ENCODE assay signal across 15 cellular contexts in genomic region chr18:46060359-46060841, GRCh38. TPM values are rescaled to one million over a fixed set of nuclear protein-coding genes. Genes with fewer than 3 reads are reported as not detected.
DNase-seq lines count a peak whose midpoint lies in the region; ATAC-seq, FAIRE-seq and TF ChIP-seq lines count a peak whose summit lies in the region.
"Had no signal": no experiment of that assay in that cellular context is flagged by ENCODE, and none has a peak within 500 bp of the region (broad histone marks: within the 10 kb centered on the region; RNA-seq: fewer than 3 reads in every experiment).

No MANE protein-coding gene starts in this region.

- no peak overlapping the region for H2BK5ac ChIP-seq in mesenchymal stem cell (ENCODE audit: low read depth, low read length, poor library complexity, severe bottlenecking)

- no peak overlapping the region for H4K91ac ChIP-seq in mesenchymal stem cell (ENCODE audit: low read length)

- no peaks in the 10 kb centered on the region for H3K36me3 Mint-ChIP-seq in GM23338 (ENCODE audit: low read depth)
- H3K36me3 Mint-ChIP-seq: CD8-positive, alpha-beta T cell; IgD-negative memory B cell had no signal

- H3K18ac ChIP-seq in mesenchymal stem cell (ENCODE audit: low read depth in 1 of 2, low read length in 2 of 2): no peak overlapping the region

- H3K27me3 ChIP-seq in GM23338 (ENCODE audit: insufficient read depth) (no peaks in the 10 kb centered on the region), K562 (ENCODE audit: control insufficient read depth in 2 of 2, insufficient read depth in 2 of 2, low read length in 2 of 2) (no peaks in the 10 kb centered on the region), neutrophil (no peaks in the 10 kb centered on the region), brain microvascular endothelial cell (replicated peaks) (no peaks in the 10 kb centered on the region), mesenchymal stem cell (ENCODE audit: control insufficient read depth in 1 of 2, insufficient read depth in 1 of 2, low read length in 2 of 2) (no peaks in the 10 kb centered on the region)

- in situ Hi-C loops in K562 (cut with MboI) (no loop called here), brain microvascular endothelial cell (cut with HindIII; ENCODE audit: low pct_ligation_motif_present, low sequenced_read_pairs) (no loop called here)

- peak; percentile 90 for TF ChIP-seq EP300 in K562 (IDR thresholded peaks at IDR 0.05; ENCODE audit: low read length)

- no peak overlapping the region for H2BK12ac ChIP-seq in mesenchymal stem cell (ENCODE audit: low read length in 2 of 2)

- no peak overlapping the region for H3K27ac Mint-ChIP-seq in GM23338
- H3K27ac Mint-ChIP-seq: B cell; CD8-positive, alpha-beta T cell; IgD-negative memory B cell had no signal

- no peak overlapping the region for H3K4me2 ChIP-seq in GM23338
- H3K4me2 ChIP-seq in K562 (ENCODE audit: insufficient read depth, low read length): peak overlapping the region; percentile 78
- H3K4me2 ChIP-seq in mesenchymal stem cell (ENCODE audit: low read length, poor library complexity, severe bottlenecking): no peak overlapping the region

- no peaks in the 10 kb centered on the region for H3F3A ChIP-seq in GM23338 (replicated peaks; ENCODE audit: low read depth)

- BruUV-seq in K562 (replicated peaks; lab: Mats Ljungman, UMichigan): no TSS peak

- DNase-seq in GM23338 (ENCODE audit: low spot score): no peak
- peak; percentile 33 for DNase-seq in MV-4-11 (lab: John Stamatoyannopoulos, UW)
- DNase-seq in K562 (ENCODE audit: extremely low read depth in 1 of 4, low spot score in 3 of 4): peak; percentile 31 to 84 (median 54)
- no peak for DNase-seq in brain microvascular endothelial cell
- DNase-seq in mesenchymal stem cell: no peak
- DNase-seq: CD8-positive, alpha-beta T cell; H7; NCI-H1092 treated with DMSO at 0.1 percent for 48 hours; NCI-H1694 treated with DMSO at 0.1 percent for 48 hours; NCI-H69 had no signal

- H4K20me1 ChIP-seq in GM23338 (replicated peaks; ENCODE audit: insufficient read depth) (no peaks in the 10 kb centered on the region; the same call in 1 of the 2 replicates), K562 (replicated peaks; ENCODE audit: control insufficient read depth, insufficient read depth, low read length) (no peaks in the 10 kb centered on the region)

- WGBS in K562 (ENCODE audit: insufficient coverage, low coverage, missing lambda C conversion rate): 6% methylated on average over 2 of the region's 3 CpGs
- WGBS in mesenchymal stem cell: 95% methylated on average over 3 of the region's 3 CpGs

- no peaks in the 10 kb centered on the region for H3K9me1 ChIP-seq in K562 (ENCODE audit: control insufficient read depth, insufficient read depth, low read length)

- ATAC-seq in GM23338 (no peak), K562 (peak; percentile 75), HG02840 (IDR thresholded peaks at IDR 0.05; ENCODE audit: low FRiP score, unreplicated experiment) (no peak)
- ATAC-seq: CD8-positive, alpha-beta T cell had no signal

- H3K27me3 Mint-ChIP-seq in GM23338 (ENCODE audit: insufficient read depth, low read depth, poor library complexity): peaks cover 8% of the 10 kb centered on the region
- H3K27me3 Mint-ChIP-seq: B cell had no signal

- TF ChIP-seq RAD21 in K562 (CRISPR knock-in tag; conservative IDR thresholded peaks at IDR 0.05 in 1 of 2, IDR thresholded peaks at IDR 0.05 in 1 of 2): no peak

- H3K9me3 ChIP-seq in K562 (replicated peaks; ENCODE audit: control insufficient read depth, insufficient read depth, low read depth, low read length): no peaks in the 10 kb centered on the region
- H3K9me3 ChIP-seq in neutrophil: no peaks in the 10 kb centered on the region
- no peaks in the 10 kb centered on the region for H3K9me3 ChIP-seq in mesenchymal stem cell (ENCODE audit: control insufficient read depth, low read length)

- H3K79me1 ChIP-seq in mesenchymal stem cell (replicated peaks; ENCODE audit: low read length, poor library complexity, severe bottlenecking): peaks cover 30% of the 10 kb centered on the region

- H3K79me2 ChIP-seq in GM23338 (replicated peaks; ENCODE audit: insufficient read depth): no peaks in the 10 kb centered on the region
- H3K79me2 ChIP-seq in K562 (ENCODE audit: control insufficient read depth, insufficient read depth, low read length): peaks cover 47% of the 10 kb centered on the region

- no peak overlapping the region for H3K14ac ChIP-seq in mesenchymal stem cell (ENCODE audit: low read length in 2 of 2)

- H3K4me1 Mint-ChIP-seq in GM23338: no peaks in the 10 kb centered on the region
- H3K4me1 Mint-ChIP-seq: B cell, IgD-negative memory B cell had no signal

- no peak overlapping the region for H3K4ac ChIP-seq in mesenchymal stem cell (ENCODE audit: low read depth in 1 of 2, low read length in 2 of 2)

- TF ChIP-seq CTCF in GM23338 (conservative IDR thresholded peaks at IDR 0.05; ENCODE audit: low read depth in 2 of 2) (no peak), K562 (IDR thresholded peaks at IDR 0.05 in 2 of 3, conservative IDR thresholded peaks at IDR 0.05 in 1 of 3; ENCODE audit: insufficient read depth in 2 of 3, low read depth in 1 of 3, low read length in 3 of 3) (no peak), neutrophil (IDR thresholded peaks at IDR 0.05) (no peak), brain microvascular endothelial cell (IDR thresholded peaks at IDR 0.05; ENCODE audit: low read depth, low read length, missing control alignments) (no peak)

- H3K4me1 ChIP-seq in GM23338 (ENCODE audit: insufficient read depth): no peaks in the 10 kb centered on the region
- H3K4me1 ChIP-seq in K562 (replicated peaks in 1 of 2; ENCODE audit: control insufficient read depth in 2 of 2, insufficient read depth in 2 of 2, low read length in 2 of 2): peaks cover 11 to 47% of the 10 kb centered on the region in 2 experiments; a peak in 4 of 5 replicates
- peaks cover 41 to 46% of the 10 kb centered on the region in 2 experiments for H3K4me1 ChIP-seq in neutrophil (ENCODE audit: control insufficient read depth in 1 of 2, insufficient read depth in 1 of 2, low read depth in 1 of 2, low read length in 1 of 2)
- peaks cover 3% of the 10 kb centered on the region for H3K4me1 ChIP-seq in mesenchymal stem cell (ENCODE audit: control insufficient read depth, insufficient read depth, low read depth, low read length)

- H2AK5ac ChIP-seq in mesenchymal stem cell (ENCODE audit: low read length, severe bottlenecking): no peak overlapping the region

- 0 out of 2 replicates have a peak overlapping the region, but pooled peaks have one; percentile 28 for H2AFZ ChIP-seq in GM23338
- H2AFZ ChIP-seq in K562 (ENCODE audit: low read depth, low read length): peak overlapping the region; percentile 81
- no peak overlapping the region for H2AFZ ChIP-seq in mesenchymal stem cell (ENCODE audit: low read depth, low read length)

- POLR2A ChIA-PET in K562 (lab: Yijun Ruan, JAX): interaction anchor here (0.6 to 1.6 kb wide), 6 partner anchors 9 to 126 kb away, joined by 3 to 7 read pairs (median 5); partner anchors contain the start of gene PSTPIP2

- H3K4me3 ChIP-seq in GM23338 (no peak overlapping the region), K562 (no peak overlapping the region; the same call in 1 of the 2 replicates), neutrophil (ENCODE audit: low read depth in 1 of 2, low read length in 1 of 2) (no peak overlapping the region), brain microvascular endothelial cell (ENCODE audit: low read depth, low read length) (no peak overlapping the region), mesenchymal stem cell (ENCODE audit: insufficient read depth in 1 of 2, low read depth in 1 of 2, low read length in 2 of 2) (no peak overlapping the region)
- H3K4me3 ChIP-seq: SK-N-MC had no signal

- no peaks in the 10 kb centered on the region for H3K9me2 ChIP-seq in GM23338 (ENCODE audit: insufficient read depth)

- no peak overlapping the region for H4K8ac ChIP-seq in mesenchymal stem cell (ENCODE audit: low read length)

- no peak overlapping the region for H3K4me3 Mint-ChIP-seq in GM23338
- H3K4me3 Mint-ChIP-seq: B cell; CD8-positive, alpha-beta T cell; IgD-negative memory B cell had no signal

- intact Hi-C loops in K562 (cut with micrococcal nuclease): no loop called here

- no peaks in the 10 kb centered on the region for H3K9me3 Mint-ChIP-seq in GM23338
- H3K9me3 Mint-ChIP-seq: CD8-positive, alpha-beta T cell; IgD-negative memory B cell had no signal

- H3K27ac ChIP-seq in GM23338 (ENCODE audit: low read depth): no peak overlapping the region
- H3K27ac ChIP-seq in K562 (ENCODE audit: extremely low read depth, low read depth, low read length): peak overlapping the region; percentile 96
- H3K27ac ChIP-seq in neutrophil: peak overlapping the region; percentile 58
- H3K27ac ChIP-seq in brain microvascular endothelial cell: no peak overlapping the region
- H3K27ac ChIP-seq in mesenchymal stem cell (ENCODE audit: low read length, poor library complexity, severe bottlenecking): no peak overlapping the region
- H3K27ac ChIP-seq: SK-N-MC had no signal

- FAIRE-seq in K562 (lab: Jason Lieb, UNC): peak; percentile 95

- H3K23ac ChIP-seq in mesenchymal stem cell (ENCODE audit: low read length in 2 of 2): no peak overlapping the region

- peak overlapping the region; percentile 68 to 79; a peak in 3 of 4 replicates for H3K9ac ChIP-seq in K562 (ENCODE audit: insufficient read depth in 1 of 2, low read depth in 2 of 2, low read length in 2 of 2)
- no peak overlapping the region for H3K9ac ChIP-seq in mesenchymal stem cell (ENCODE audit: low read length)

- no peak overlapping the region for H2BK120ac ChIP-seq in mesenchymal stem cell (ENCODE audit: low read depth, low read length)

- CTCF ChIA-PET in K562 (lab: Yijun Ruan, JAX; ENCODE audit: low intra/inter-chr PET ratio): no interaction called here

- H2BK15ac ChIP-seq in mesenchymal stem cell (ENCODE audit: low read depth, poor library complexity, severe bottlenecking): no peak overlapping the region

- H3K36me3 ChIP-seq in GM23338 (ENCODE audit: insufficient read depth) (no peaks in the 10 kb centered on the region; the same call in 1 of the 2 replicates), K562 (ENCODE audit: control insufficient read depth, insufficient read depth, low read length) (peaks cover 2% of the 10 kb centered on the region; the same call in 2 of the 3 replicates), neutrophil (no peaks in the 10 kb centered on the region), brain microvascular endothelial cell (replicated peaks) (no peaks in the 10 kb centered on the region), mesenchymal stem cell (ENCODE audit: control insufficient read depth in 1 of 2, insufficient read depth in 2 of 2, low read depth in 1 of 2, low read length in 2 of 2) (no peaks in the 10 kb centered on the region)

- no peak; the same call in 1 of the 2 replicates for TF ChIP-seq POLR2A in K562 (conservative IDR thresholded peaks at IDR 0.05)

RNA-seq across cellular contexts. Expression of gene PSTPIP2, which starts 11.7 kb away (rescaled TPM):
- total RNA-seq in GM23338 (2014; rRNA removed; shearing (Covaris generic)): 1.3 and 2.6 TPM in 2 replicates
- polyA plus RNA-seq in GM23338 (2016; fragmentation: Nextera tagmentation; extraction: Ambion mirVana) (1.1 and 1.4 TPM in 2 replicates), K562 (2011; rRNA removed) (25.5 and 33.6 TPM in 2 replicates), K562 (2014; fragmentation: Illumina TruSeq; extraction: Trizol) (35.6 and 45.7 TPM in 2 replicates), K562 (2014; fragmentation: Nextera tagmentation; extraction: Ambion mirVana) (10 to 100 TPM; 14.0 to 25.2 TPM), K562 (2014; rRNA removed) (27.1 and 33.4 TPM in 2 replicates)
- total RNA-seq in K562 (2011; cell fraction: chromatin; rRNA removed; ENCODE audit: low replicate concordance): 17.8 and 49.9 TPM in 2 replicates
- 10.8 and 12.1 TPM in 2 replicates for total RNA-seq in K562 (2011; cell fraction: nucleolus; rRNA removed)
- 23.0 and 26.0 TPM in 2 replicates for total RNA-seq in K562 (2011; cell fraction: nucleoplasm; rRNA removed)
- total RNA-seq in K562 (2014; rRNA removed) (17.0 and 21.2 TPM in 2 replicates), K562 (2014; rRNA removed; fragmentation: Illumina TruSeq; extraction: Trizol) (35.8 and 38.5 TPM in 2 replicates), K562 (2015; rRNA removed; fragmentation: Illumina TruSeq; extraction: Trizol) (26.8 and 29.3 TPM in 2 replicates), K562 (2021) (25.2 and 25.6 TPM in 2 replicates)
- polyA plus RNA-seq in K562 (2011; cell fraction: cytosol; rRNA removed): 14.6 and 20.0 TPM in 2 replicates
- polyA plus RNA-seq in K562 (2011; cell fraction: nucleus; rRNA removed): 10.5 and 14.2 TPM in 2 replicates
- 18.5 and 21.1 TPM in 2 replicates for polyA plus RNA-seq in K562 (2012)
- 24.4 and 27.2 TPM in 2 replicates for polyA minus RNA-seq in K562 (2011; rRNA and poly(A)+ RNA removed)
- 14.7 and 15.7 TPM in 2 replicates for polyA minus RNA-seq in K562 (2011; cell fraction: cytosol; rRNA and poly(A)+ RNA removed)
- polyA minus RNA-seq in K562 (2011; cell fraction: nucleus; rRNA and poly(A)+ RNA removed): 7.4 and 11.4 TPM in 2 replicates
- 4.3 TPM for polyA plus RNA-seq in mesenchymal stem cell (2013, experiment 1 of 2)
- 4.5 TPM for polyA plus RNA-seq in mesenchymal stem cell (2013, experiment 2 of 2)

RNA-seq across cellular contexts. Expression of gene ATP5F1A, which starts 37.7 kb away (rescaled TPM):
- 718 and 822 TPM in 2 replicates for total RNA-seq in GM23338 (2014; rRNA removed; shearing (Covaris generic))
- polyA plus RNA-seq in GM23338 (2016; fragmentation: Nextera tagmentation; extraction: Ambion mirVana) (317 and 353 TPM in 2 replicates), K562 (2011; rRNA removed) (456 and 553 TPM in 2 replicates), K562 (2014; fragmentation: Illumina TruSeq; extraction: Trizol) (396 and 436 TPM in 2 replicates), K562 (2014; fragmentation: Nextera tagmentation; extraction: Ambion mirVana) (100 to 1,000 TPM; 690 to 762 TPM), K562 (2014; rRNA removed) (443 and 471 TPM in 2 replicates)
- total RNA-seq in K562 (2011; cell fraction: chromatin; rRNA removed; ENCODE audit: low replicate concordance): 237 and 420 TPM in 2 replicates
- total RNA-seq in K562 (2011; cell fraction: nucleolus; rRNA removed): 160 and 177 TPM in 2 replicates
- total RNA-seq in K562 (2011; cell fraction: nucleoplasm; rRNA removed): 216 and 234 TPM in 2 replicates
- total RNA-seq in K562 (2014; rRNA removed) (359 and 377 TPM in 2 replicates), K562 (2014; rRNA removed; fragmentation: Illumina TruSeq; extraction: Trizol) (517 and 529 TPM in 2 replicates), K562 (2015; rRNA removed; fragmentation: Illumina TruSeq; extraction: Trizol) (480 and 490 TPM in 2 replicates), K562 (2021) (401 and 403 TPM in 2 replicates)
- polyA plus RNA-seq in K562 (2011; cell fraction: cytosol; rRNA removed): 493 and 750 TPM in 2 replicates
- polyA plus RNA-seq in K562 (2011; cell fraction: nucleus; rRNA removed): 217 and 371 TPM in 2 replicates
- polyA plus RNA-seq in K562 (2012): 313 and 360 TPM in 2 replicates
- polyA minus RNA-seq in K562 (2011; rRNA and poly(A)+ RNA removed): 905 and 982 TPM in 2 replicates
- polyA minus RNA-seq in K562 (2011; cell fraction: cytosol; rRNA and poly(A)+ RNA removed): 286 and 314 TPM in 2 replicates
- 57.6 and 119 TPM in 2 replicates for polyA minus RNA-seq in K562 (2011; cell fraction: nucleus; rRNA and poly(A)+ RNA removed)
- polyA plus RNA-seq in mesenchymal stem cell (2013, experiment 1 of 2): 316 TPM
- polyA plus RNA-seq in mesenchymal stem cell (2013, experiment 2 of 2): 324 TPM

RNA-seq across cellular contexts. Expression of gene HAUS1, which starts 43.8 kb away (rescaled TPM):
- total RNA-seq in GM23338 (2014; rRNA removed; shearing (Covaris generic)): 83.0 and 163 TPM in 2 replicates
- polyA plus RNA-seq in GM23338 (2016; fragmentation: Nextera tagmentation; extraction: Ambion mirVana): 200 and 216 TPM in 2 replicates
- total RNA-seq in K562 (2011; cell fraction: chromatin; rRNA removed; ENCODE audit: low replicate concordance): 9.9 and 13.3 TPM in 2 replicates
- 5.2 and 6.1 TPM in 2 replicates for total RNA-seq in K562 (2011; cell fraction: nucleolus; rRNA removed)
- total RNA-seq in K562 (2011; cell fraction: nucleoplasm; rRNA removed): 8.0 and 14.1 TPM in 2 replicates
- 42.0 and 55.6 TPM in 2 replicates for total RNA-seq in K562 (2014; rRNA removed)
- total RNA-seq in K562 (2014; rRNA removed; fragmentation: Illumina TruSeq; extraction: Trizol): 70.0 and 81.9 TPM in 2 replicates
- 52.4 and 59.7 TPM in 2 replicates for total RNA-seq in K562 (2015; rRNA removed; fragmentation: Illumina TruSeq; extraction: Trizol)
- 45.6 and 51.1 TPM in 2 replicates for total RNA-seq in K562 (2021)
- 63.4 and 76.3 TPM in 2 replicates for polyA plus RNA-seq in K562 (2011; rRNA removed)
- polyA plus RNA-seq in K562 (2011; cell fraction: cytosol; rRNA removed): 37.3 and 51.8 TPM in 2 replicates
- polyA plus RNA-seq in K562 (2011; cell fraction: nucleus; rRNA removed): 14.8 and 22.3 TPM in 2 replicates
- polyA plus RNA-seq in K562 (2012): 57.5 and 62.5 TPM in 2 replicates
- polyA plus RNA-seq in K562 (2014; fragmentation: Illumina TruSeq; extraction: Trizol): 77.7 and 83.2 TPM in 2 replicates
- polyA plus RNA-seq in K562 (2014; fragmentation: Nextera tagmentation; extraction: Ambion mirVana): 100 to 1,000 TPM; 131 to 135 TPM
- 59.1 and 77.2 TPM in 2 replicates for polyA plus RNA-seq in K562 (2014; rRNA removed)
- 22.1 and 24.4 TPM in 2 replicates for polyA minus RNA-seq in K562 (2011; rRNA and poly(A)+ RNA removed)
- 23.8 and 28.5 TPM in 2 replicates for polyA minus RNA-seq in K562 (2011; cell fraction: cytosol; rRNA and poly(A)+ RNA removed)
- 6.6 and 9.1 TPM in 2 replicates for polyA minus RNA-seq in K562 (2011; cell fraction: nucleus; rRNA and poly(A)+ RNA removed)
- polyA plus RNA-seq in mesenchymal stem cell (2013, experiment 1 of 2): 54.2 TPM
- polyA plus RNA-seq in mesenchymal stem cell (2013, experiment 2 of 2): 54.2 TPM

Comparison
In these comparisons a context has a peak if more than half of its experiments do, and no peak if none do; other contexts are left out.
1. DNase-seq: peak in MV-4-11 (single experiment) and K562 (4 of 4); none in GM23338 (single experiment), brain microvascular endothelial cell (single experiment) and mesenchymal stem cell (single experiment).
2. H3K27ac ChIP-seq: peak in K562 (single experiment) and neutrophil (single experiment); none in GM23338 (single experiment), brain microvascular endothelial cell (single experiment) and mesenchymal stem cell (single experiment).